Comparison of ENCODE assay signal across 1 cellular context in the genomic region with DNA sequence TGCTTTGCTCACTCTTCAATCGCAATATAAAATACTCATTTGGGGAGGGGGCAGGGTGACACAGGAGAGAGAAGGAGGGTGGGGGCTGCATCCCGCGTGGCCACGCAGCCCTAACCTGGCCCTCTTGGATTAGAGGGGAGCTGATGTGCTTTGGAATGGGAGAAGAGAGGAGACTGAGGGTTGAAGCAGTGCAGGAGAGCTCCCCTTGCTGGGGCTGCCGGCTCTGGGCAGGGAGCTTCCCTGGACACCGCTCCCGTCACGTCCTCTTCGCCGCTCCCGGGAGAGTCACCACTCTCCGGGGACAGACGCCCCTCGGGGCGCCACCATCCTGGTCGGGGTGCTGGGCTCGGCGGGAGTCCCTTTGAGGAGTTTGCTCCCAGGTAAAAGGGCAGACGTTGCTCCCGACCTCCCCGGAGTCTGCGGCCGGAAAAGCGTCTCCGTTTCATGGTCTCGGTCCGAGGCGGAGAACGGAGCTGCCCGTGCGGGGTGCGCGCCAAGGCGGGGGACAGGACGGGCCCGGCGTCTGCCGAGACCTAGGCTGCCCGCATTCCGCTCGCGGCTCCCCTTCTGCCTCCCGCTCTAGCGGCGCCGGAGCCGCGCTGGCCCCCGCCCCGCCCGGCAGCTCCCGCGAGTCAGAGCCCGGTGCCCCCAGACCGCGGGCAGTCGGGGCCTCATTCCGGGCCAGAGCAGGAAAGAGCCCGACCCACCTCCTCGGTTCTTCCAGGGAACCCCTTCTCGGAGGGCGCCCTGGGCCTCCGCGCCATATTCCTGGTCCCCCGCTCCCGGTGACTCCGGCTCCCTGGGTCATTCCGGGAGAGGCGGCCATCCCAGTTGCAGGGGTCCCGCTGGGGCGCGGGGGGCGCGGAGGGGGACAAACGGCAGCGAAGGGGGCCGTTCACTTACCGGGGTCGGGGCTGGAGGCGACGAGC.
TF ChIP-seq lines count a peak whose summit lies in the region.

No MANE protein-coding gene starts in this region.

TF ChIP-seq in H1, 55 proteins besides CTCF, POLR2A, EP300 and RAD21:
- TF ChIP-seq KDM4A (IDR thresholded peaks at IDR 0.05; ENCODE audit: low read depth, low read length, severe bottlenecking) (peak; percentile 77), ASH2L (IDR thresholded peaks at IDR 0.05; ENCODE audit: low read length) (peak; percentile 73), RXRA (IDR thresholded peaks at IDR 0.05; ENCODE audit: insufficient read depth, low read depth, low read length) (no peak), SUZ12 (IDR thresholded peaks at IDR 0.05; ENCODE audit: low read length) (peak; percentile 68; the same call in 1 of the 2 replicates), BCL11A (IDR thresholded peaks at IDR 0.05; ENCODE audit: low read depth in 2 of 2, low read length in 2 of 2) (no peak), TEAD4 (IDR thresholded peaks at IDR 0.05; ENCODE audit: low read depth, low read length) (peak; percentile 32; the same call in 1 of the 2 replicates), EZH2 (IDR thresholded peaks at IDR 0.05; ENCODE audit: low read depth, low read length, severe bottlenecking) (peak; percentile 74), HDAC2 (IDR thresholded peaks at IDR 0.05; ENCODE audit: borderline replicate concordance in 1 of 2, low read depth in 2 of 2, low read length in 2 of 2) (0 out of 4 replicates have a peak, but pooled peaks of 1 of the 2 experiments have one; percentile 11)
